13 cellular contexts compared by ENCODE assay signal in the genomic region with DNA sequence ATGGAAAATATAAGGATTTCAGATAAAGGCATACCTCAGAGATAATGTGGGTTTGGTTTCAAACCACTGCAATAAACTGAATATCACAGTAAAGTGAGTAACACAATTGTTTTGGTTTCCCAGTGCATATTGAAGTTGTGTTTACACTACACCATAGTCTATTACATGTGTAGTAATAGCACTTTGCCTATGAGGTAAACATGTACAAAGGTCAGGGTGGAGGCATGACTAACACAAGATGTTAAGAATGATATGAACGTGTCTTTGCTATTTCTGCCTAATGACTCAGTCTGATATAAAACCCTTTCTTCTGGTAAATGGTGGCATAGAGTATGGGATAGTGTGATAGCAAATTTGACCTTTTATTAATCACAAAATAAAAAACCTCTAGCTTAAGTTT.
DNase-seq lines count a peak whose midpoint lies in the region; ATAC-seq, FAIRE-seq and TF ChIP-seq lines count a peak whose summit lies in the region.
"Had no signal": no experiment of that assay in that cellular context is flagged by ENCODE, and none has a peak within 500 bp of the region (broad histone marks: within the 10 kb centered on the region; RNA-seq: fewer than 3 reads in every experiment).

No MANE protein-coding gene starts in this region.

- DNase-seq in BJ (ENCODE audit: low read depth) (peak; percentile 90), HuH-7 (ENCODE audit: low spot score) (peak; percentile 30), bronchial epithelial cell (ENCODE audit: low read depth) (peak; percentile 98), left colon (no peak), NCI-H69 (lab: John Stamatoyannopoulos, UW) (no peak), BE2C (no peak)
- no peak for DNase-seq in activated T-cell treated with anti-CD3 and anti-CD28 coated beads, Interleukin-2, amount 50 U/mL, for 24 hours
- DNase-seq: caudate nucleus; CD8-positive, alpha-beta memory T cell; NCI-H1694; stimulated activated CD4-positive, alpha-beta T cell treated with anti-CD3 and anti-CD28 coated beads, Interleukin-4, amount 100 ng/mL, for 24 hours had no signal

- H3K4me1 Mint-ChIP-seq in activated T-cell treated with anti-CD3 and anti-CD28 coated beads, Interleukin-2, amount 50 U/mL, for 24 hours (ENCODE audit: low read depth) = no peaks in the 10 kb centered on the region
- H3K4me1 Mint-ChIP-seq: CD8-positive, alpha-beta memory T cell had no signal

- H3K27me3 ChIP-seq in BJ (ENCODE audit: control insufficient read depth, insufficient read depth, low read length) (no peaks in the 10 kb centered on the region), bronchial epithelial cell (ENCODE audit: control insufficient read depth, insufficient read depth, low read length) (no peaks in the 10 kb centered on the region), BE2C (no peaks in the 10 kb centered on the region)

- no peaks in the 10 kb centered on the region for H3K36me3 Mint-ChIP-seq in activated T-cell treated with anti-CD3 and anti-CD28 coated beads, Interleukin-2, amount 50 U/mL, for 24 hours (ENCODE audit: low read depth)
- H3K36me3 Mint-ChIP-seq: CD8-positive, alpha-beta memory T cell had no signal

- H3K27me3 Mint-ChIP-seq in activated T-cell treated with anti-CD3 and anti-CD28 coated beads, Interleukin-2, amount 50 U/mL, for 24 hours = no peaks in the 10 kb centered on the region
- H3K27me3 Mint-ChIP-seq: CD8-positive, alpha-beta memory T cell had no signal

- ATAC-seq in left colon = peak; percentile 62
- no peak for ATAC-seq in HG02571 (IDR thresholded peaks at IDR 0.05; ENCODE audit: unreplicated experiment)

- POLR2A ChIA-PET in BJ (lab: Charles Lee) = no interaction called here

- no peak overlapping the region for H3K4me3 ChIP-seq in BJ (ENCODE audit: low read depth, low read length)
- H3K4me3 ChIP-seq in bronchial epithelial cell (ENCODE audit: low read depth, low read length) = no peak overlapping the region
- H3K4me3 ChIP-seq in BE2C (ENCODE audit: low read depth, low read length) = no peak overlapping the region

- no peak for TF ChIP-seq CTCF in BJ (IDR thresholded peaks at IDR 0.05; ENCODE audit: insufficient read depth, low read depth, low read length)
- no peak for TF ChIP-seq CTCF in bronchial epithelial cell (IDR thresholded peaks at IDR 0.05; ENCODE audit: insufficient read depth, low read length, severe bottlenecking)
- no peak for TF ChIP-seq CTCF in BE2C (IDR thresholded peaks at IDR 0.05; ENCODE audit: low read depth, low read length)

- H3K4me1 ChIP-seq in BE2C = no peaks in the 10 kb centered on the region

- H3K9me3 ChIP-seq in BE2C = no peaks in the 10 kb centered on the region

- peaks cover 15% of the 10 kb centered on the region for H3K9me3 Mint-ChIP-seq in activated T-cell treated with anti-CD3 and anti-CD28 coated beads, Interleukin-2, amount 50 U/mL, for 24 hours

- intact Hi-C loops in left colon (cut with DNase I, micrococcal nuclease) = no loop called here

- CTCF ChIA-PET in BJ (lab: Yijun Ruan, JAX) = no interaction called here

- no peaks in the 10 kb centered on the region for H3K36me3 ChIP-seq in BJ (ENCODE audit: control insufficient read depth, insufficient read depth, low read length)
- no peaks in the 10 kb centered on the region for H3K36me3 ChIP-seq in bronchial epithelial cell (ENCODE audit: control insufficient read depth, insufficient read depth, low read length)
- no peaks in the 10 kb centered on the region for H3K36me3 ChIP-seq in BE2C

- FAIRE-seq in bronchial epithelial cell (lab: Jason Lieb, UNC) = no peak
- FAIRE-seq: TTC549 had no signal

- no peak overlapping the region for H3K27ac Mint-ChIP-seq in activated T-cell treated with anti-CD3 and anti-CD28 coated beads, Interleukin-2, amount 50 U/mL, for 24 hours
- H3K27ac Mint-ChIP-seq: CD8-positive, alpha-beta memory T cell had no signal

- H3K4me3 Mint-ChIP-seq in activated T-cell treated with anti-CD3 and anti-CD28 coated beads, Interleukin-2, amount 50 U/mL, for 24 hours = no peak overlapping the region
- H3K4me3 Mint-ChIP-seq: CD8-positive, alpha-beta memory T cell had no signal

Comparison
In these comparisons a context has a peak if more than half of its experiments do, and no peak if none do; other contexts are left out.
1. DNase-seq: peak in BJ (single experiment), HuH-7 (single experiment) and bronchial epithelial cell (single experiment); none in left colon (0 of 2), NCI-H69 (single experiment), BE2C (single experiment) and activated T-cell treated with anti-CD3 and anti-CD28 coated beads, Interleukin-2, amount 50 U/mL, for 24 hours (single experiment).